2 cellular contexts compared by ENCODE assay signal in genomic region chr22:19519041-19519926, GRCh38.
TF ChIP-seq lines count a peak whose summit lies in the region.

No MANE protein-coding gene starts in this region.

TF ChIP-seq in HEK293, 187 proteins besides CTCF, POLR2A, EP300 and RAD21:
- TF ChIP-seq GLIS2 (tag by site-specific recombination; IDR thresholded peaks at IDR 0.05) (peak; percentile 17; the same call in 1 of the 2 replicates), ZNF514 (tag by site-specific recombination; IDR thresholded peaks at IDR 0.05) (no peak)

TF ChIP-seq in K562, 482 proteins besides CTCF, POLR2A, EP300 and RAD21:
- 0 out of 2 replicates have a peak, but pooled peaks have one; percentile 38 for TF ChIP-seq ZNF511 (CRISPR knock-in tag; IDR thresholded peaks at IDR 0.05)
- peak in 1 of 3 experiments; percentile 3 for TF ChIP-seq YY1 (IDR thresholded peaks at IDR 0.05; ENCODE audit: borderline replicate concordance in 1 of 3, control insufficient read depth in 1 of 3, extremely low read depth in 1 of 3, insufficient read depth in 3 of 3, insufficient read length in 1 of 3, insufficient replicate concordance in 2 of 3, low read depth in 1 of 3, low read length in 2 of 3)
- no peak for TF ChIP-seq SLC30A9 (CRISPR knock-in tag; IDR thresholded peaks at IDR 0.05)
- TF ChIP-seq HNRNPUL1 (IDR thresholded peaks at IDR 0.05; ENCODE audit: low read length), result no peak
- 0 out of 2 replicates have a peak, but pooled peaks have one; percentile 7 for TF ChIP-seq ZNF124 (CRISPR knock-in tag; IDR thresholded peaks at IDR 0.05)
- TF ChIP-seq ZNF431 (CRISPR knock-in tag; IDR thresholded peaks at IDR 0.05), result 0 out of 2 replicates have a peak, but pooled peaks have one; percentile 18
- TF ChIP-seq SNRNP70 (optimal IDR thresholded peaks at IDR 0.05; ENCODE audit: low read depth, low read length), result peak; percentile 49
- no peak for TF ChIP-seq NR2F6 (CRISPR knock-in tag; IDR thresholded peaks at IDR 0.05)
- TF ChIP-seq ATF1 (CRISPR knock-in tag; IDR thresholded peaks at IDR 0.05), result peak; percentile 17; the same call in 1 of the 2 replicates
- no peak for TF ChIP-seq ATF1 (tag; IDR thresholded peaks at IDR 0.05)
- TF ChIP-seq ZBTB1 (CRISPR knock-in tag; IDR thresholded peaks at IDR 0.05; ENCODE audit: borderline replicate concordance, low read depth), result 0 out of 2 replicates have a peak, but pooled peaks have one; percentile 67
- TF ChIP-seq CCAR2 (IDR thresholded peaks at IDR 0.05; ENCODE audit: low read depth, low read length), result 0 out of 2 replicates have a peak, but pooled peaks have one; percentile 40
- TF ChIP-seq ZNF12 (CRISPR knock-in tag; IDR thresholded peaks at IDR 0.05), result 0 out of 2 replicates have a peak, but pooled peaks have one; percentile 42
- no peak for TF ChIP-seq ZNF184 (CRISPR knock-in tag; IDR thresholded peaks at IDR 0.05)
- TF ChIP-seq ZNF764 (CRISPR knock-in tag; IDR thresholded peaks at IDR 0.05; ENCODE audit: low read depth), result no peak
- TF ChIP-seq RBFOX2 (IDR thresholded peaks at IDR 0.05; ENCODE audit: low read depth, low read length), result peak; percentile 39
- TF ChIP-seq RBM22 (IDR thresholded peaks at IDR 0.05; ENCODE audit: low read depth, low read length, poor library complexity, severe bottlenecking), result peak; percentile 41
- TF ChIP-seq ZNF740 (CRISPR knock-in tag; IDR thresholded peaks at IDR 0.05), result 0 out of 2 replicates have a peak, but pooled peaks have one; percentile 42
- TF ChIP-seq ZNF740 (tag; IDR thresholded peaks at IDR 0.05), result no peak
- TF ChIP-seq CEBPG (CRISPR knock-in tag; IDR thresholded peaks at IDR 0.05), result 0 out of 2 replicates have a peak, but pooled peaks have one; percentile 33
- no peak for TF ChIP-seq CEBPG (tag; conservative IDR thresholded peaks at IDR 0.05 in 1 of 2, IDR thresholded peaks at IDR 0.05 in 1 of 2)
- 0 out of 2 replicates have a peak, but pooled peaks have one; percentile 88 for TF ChIP-seq RERE (CRISPR knock-in tag; IDR thresholded peaks at IDR 0.05; ENCODE audit: borderline replicate concordance)
- no peak for TF ChIP-seq ZNF316 (IDR thresholded peaks at IDR 0.05)
- no peak for TF ChIP-seq POLR2AphosphoS5 (IDR thresholded peaks at IDR 0.05; ENCODE audit: control insufficient read depth, insufficient read depth, low read depth, low read length)
- peak; percentile 31; the same call in 1 of the 2 replicates for TF ChIP-seq MAX (CRISPR knock-in tag; IDR thresholded peaks at IDR 0.05)
- no peak for TF ChIP-seq ZNF79 (CRISPR knock-in tag; IDR thresholded peaks at IDR 0.05; ENCODE audit: low read depth)
- 0 out of 2 replicates have a peak, but pooled peaks have one; percentile 20 for TF ChIP-seq ZNF280B (CRISPR knock-in tag; IDR thresholded peaks at IDR 0.05)
- TF ChIP-seq POLR2G (IDR thresholded peaks at IDR 0.05; ENCODE audit: low read depth, low read length), result peak; percentile 76
- TF ChIP-seq PML (IDR thresholded peaks at IDR 0.05; ENCODE audit: low read length), result peak; percentile 31; the same call in 1 of the 2 replicates
- 0 out of 4 replicates have a peak, but pooled peaks of 1 of the 2 experiments have one; percentile 24 for TF ChIP-seq TEAD1 (CRISPR knock-in tag; IDR thresholded peaks at IDR 0.05)
- TF ChIP-seq HSF4 (CRISPR knock-in tag; IDR thresholded peaks at IDR 0.05; ENCODE audit: borderline replicate concordance), result 0 out of 2 replicates have a peak, but pooled peaks have one; percentile 49
- 0 out of 2 replicates have a peak, but pooled peaks have one; percentile 57 for TF ChIP-seq ARID4B (CRISPR knock-in tag; IDR thresholded peaks at IDR 0.05)
- no peak for TF ChIP-seq NELFE (IDR thresholded peaks at IDR 0.05; ENCODE audit: insufficient read depth, insufficient read length)
- TF ChIP-seq SRSF7 (optimal IDR thresholded peaks at IDR 0.05; ENCODE audit: low read depth, low read length), result no peak
- 0 out of 4 replicates have a peak, but pooled peaks of 1 of the 2 experiments have one; percentile 37 for TF ChIP-seq ZNF639 (CRISPR knock-in tag; conservative IDR thresholded peaks at IDR 0.05 in 1 of 2, IDR thresholded peaks at IDR 0.05 in 1 of 2)
TF ChIP-seq in K562: peak in this region for 22.
